ENCODE assay signal across 4 cellular contexts in the genomic region with DNA sequence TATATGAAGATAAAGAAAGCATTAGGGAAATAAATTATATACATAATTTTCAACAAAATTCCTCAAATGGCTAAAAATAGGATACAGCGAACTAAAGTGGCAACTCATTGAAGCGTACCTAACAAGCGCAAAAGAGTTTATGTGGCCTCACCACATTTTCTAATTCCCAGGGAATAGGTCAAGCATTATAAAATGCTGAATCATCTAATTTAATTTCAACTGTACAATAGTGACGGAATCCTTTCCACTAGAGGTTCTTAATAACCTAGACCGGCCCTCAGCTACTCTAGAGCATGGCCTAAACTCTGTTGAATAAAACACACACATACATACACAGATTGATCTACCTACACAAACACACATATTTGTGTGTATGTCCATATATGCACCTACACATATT.
TF ChIP-seq lines count a peak whose summit lies in the region.

No MANE protein-coding gene starts in this region.

TF ChIP-seq in SK-N-SH treated with all-trans-retinoic acid at 6 μM for 48 hours, 23 proteins besides CTCF, POLR2A, EP300 and RAD21:
- no peak for TF ChIP-seq ZNF70 (CRISPR knock-in tag; IDR thresholded peaks at IDR 0.05)
- TF ChIP-seq, protein P1, sequence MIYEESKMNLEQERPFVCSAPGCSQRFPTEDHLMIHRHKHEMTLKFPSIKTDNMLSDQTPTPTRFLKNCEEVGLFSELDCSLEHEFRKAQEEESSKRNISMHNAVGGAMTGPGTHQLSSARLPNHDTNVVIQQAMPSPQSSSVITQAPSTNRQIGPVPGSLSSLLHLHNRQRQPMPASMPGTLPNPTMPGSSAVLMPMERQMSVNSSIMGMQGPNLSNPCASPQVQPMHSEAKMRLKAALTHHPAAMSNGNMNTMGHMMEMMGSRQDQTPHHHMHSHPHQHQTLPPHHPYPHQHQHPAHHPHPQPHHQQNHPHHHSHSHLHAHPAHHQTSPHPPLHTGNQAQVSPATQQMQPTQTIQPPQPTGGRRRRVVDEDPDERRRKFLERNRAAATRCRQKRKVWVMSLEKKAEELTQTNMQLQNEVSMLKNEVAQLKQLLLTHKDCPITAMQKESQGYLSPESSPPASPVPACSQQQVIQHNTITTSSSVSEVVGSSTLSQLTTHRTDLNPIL (CRISPR knock-in tag; IDR thresholded peaks at IDR 0.05; ENCODE audit: low read depth): 0 out of 2 replicates have a peak, but pooled peaks have one; percentile 16

TF ChIP-seq in SK-N-SH, 30 proteins besides CTCF, POLR2A, EP300 and RAD21:
- no peak for TF ChIP-seq YY1 (IDR thresholded peaks at IDR 0.05; ENCODE audit: low read depth)
- no peak for TF ChIP-seq CHD2 (IDR thresholded peaks at IDR 0.05; ENCODE audit: low read length, partially characterized antibody)
- TF ChIP-seq TCF12 (IDR thresholded peaks at IDR 0.05): no peak
- no peak for TF ChIP-seq FOXJ3 (CRISPR knock-in tag; IDR thresholded peaks at IDR 0.05)
- TF ChIP-seq, protein P2, sequence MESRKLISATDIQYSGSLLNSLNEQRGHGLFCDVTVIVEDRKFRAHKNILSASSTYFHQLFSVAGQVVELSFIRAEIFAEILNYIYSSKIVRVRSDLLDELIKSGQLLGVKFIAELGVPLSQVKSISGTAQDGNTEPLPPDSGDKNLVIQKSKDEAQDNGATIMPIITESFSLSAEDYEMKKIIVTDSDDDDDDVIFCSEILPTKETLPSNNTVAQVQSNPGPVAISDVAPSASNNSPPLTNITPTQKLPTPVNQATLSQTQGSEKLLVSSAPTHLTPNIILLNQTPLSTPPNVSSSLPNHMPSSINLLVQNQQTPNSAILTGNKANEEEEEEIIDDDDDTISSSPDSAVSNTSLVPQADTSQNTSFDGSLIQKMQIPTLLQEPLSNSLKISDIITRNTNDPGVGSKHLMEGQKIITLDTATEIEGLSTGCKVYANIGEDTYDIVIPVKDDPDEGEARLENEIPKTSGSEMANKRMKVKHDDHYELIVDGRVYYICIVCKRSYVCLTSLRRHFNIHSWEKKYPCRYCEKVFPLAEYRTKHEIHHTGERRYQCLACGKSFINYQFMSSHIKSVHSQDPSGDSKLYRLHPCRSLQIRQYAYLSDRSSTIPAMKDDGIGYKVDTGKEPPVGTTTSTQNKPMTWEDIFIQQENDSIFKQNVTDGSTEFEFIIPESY (IDR thresholded peaks at IDR 0.05; ENCODE audit: borderline replicate concordance, low read depth): no peak
- no peak for TF ChIP-seq GATA2 (CRISPR knock-in tag; IDR thresholded peaks at IDR 0.05)

TF ChIP-seq in HepG2, 621 proteins besides CTCF, POLR2A, EP300 and RAD21:
- TF ChIP-seq PITX1 (CRISPR knock-in tag; IDR thresholded peaks at IDR 0.05) (no peak), RXRA (CRISPR knock-in tag; IDR thresholded peaks at IDR 0.05) (no peak), MAFF (IDR thresholded peaks at IDR 0.05; ENCODE audit: low read depth, low read length) (peak; percentile 97), MAFK (conservative IDR thresholded peaks at IDR 0.05 in 1 of 2, IDR thresholded peaks at IDR 0.05 in 1 of 2; ENCODE audit: low read length in 2 of 2) (peak; percentile 94 to 97)

TF ChIP-seq in H1, 55 proteins besides CTCF, POLR2A, EP300 and RAD21:
- TF ChIP-seq MAFK (IDR thresholded peaks at IDR 0.05; ENCODE audit: low read depth, low read length): peak; percentile 70; the same call in 1 of the 2 replicates
- no peak for TF ChIP-seq SP4 (IDR thresholded peaks at IDR 0.05; ENCODE audit: low read length)
